In genomic region chr7:88395720-88396119, GRCh38 we compare ENCODE assay signal across 16 cellular contexts.
"Had no signal": no experiment of that assay in that cellular context is flagged by ENCODE, and none has a peak within 500 bp of the region (broad histone marks: within the 10 kb centered on the region; RNA-seq: fewer than 3 reads in every experiment).

No MANE protein-coding gene starts in this region.

- H3K4me1 Mint-ChIP-seq: activated naive CD4-positive, alpha-beta T cell treated with anti-CD3 and anti-CD28 coated beads, Interleukin-2, amount 50 U/mL, for 24 hours; neural progenitor cell had no signal

- H3K27me3 ChIP-seq: body of pancreas, gastroesophageal sphincter, neural progenitor cell, testis had no signal

- H3K27ac ChIP-seq: body of pancreas, epithelial cell of prostate, gastroesophageal sphincter, neural progenitor cell, parathyroid adenoma, testis had no signal

- ATAC-seq: body of pancreas, gastroesophageal sphincter, left ventricle myocardium superior had no signal

- H3K9me3 Mint-ChIP-seq: activated B cell treated with CpG ODN at 0.5 μM for 24 hours; activated CD4-positive, alpha-beta T cell treated with anti-CD3 and anti-CD28 coated beads, Interleukin-2, amount 10 ng/mL, durations not matched to agents 24 days and 14 days; activated naive CD4-positive, alpha-beta T cell treated with anti-CD3 and anti-CD28 coated beads, Interleukin-2, amount 50 U/mL, for 24 hours; neural progenitor cell; stimulated activated naive CD8-positive, alpha-beta T cell treated with anti-CD3 and anti-CD28 coated beads, Interleukin-15, amount 100 ng/mL, for 72 hours had no signal

- H3K4me3 Mint-ChIP-seq: activated B cell treated with CpG ODN at 0.5 μM for 24 hours; activated CD4-positive, alpha-beta T cell treated with anti-CD3 and anti-CD28 coated beads, Interleukin-2, amount 10 ng/mL, durations not matched to agents 24 days and 14 days; activated naive CD4-positive, alpha-beta T cell treated with anti-CD3 and anti-CD28 coated beads, Interleukin-2, amount 50 U/mL, for 24 hours; neural progenitor cell had no signal

- H3K4me3 ChIP-seq: body of pancreas, gastroesophageal sphincter, neural progenitor cell, testis had no signal

- H3K27me3 Mint-ChIP-seq: activated B cell treated with CpG ODN at 0.5 μM for 24 hours had no signal

- DNase-seq: activated B cell treated with CpG ODN at 0.5 μM for 24 hours; activated CD4-positive, alpha-beta T cell treated with anti-CD3 and anti-CD28 coated beads, Interleukin-2, amount 10 ng/mL, durations not matched to agents 24 days and 14 days; body of pancreas; central memory CD4-positive, alpha-beta T cell; cortex of kidney; effector memory CD4-positive, alpha-beta T cell; left ventricle myocardium superior; stimulated activated CD4-positive, alpha-beta T cell treated with anti-CD3 and anti-CD28 coated beads, Interleukin-4, amount 100 ng/mL, for 4 hours; stimulated activated naive CD8-positive, alpha-beta T cell treated with anti-CD3 and anti-CD28 coated beads, Interleukin-15, amount 100 ng/mL, for 72 hours; T1000; testis had no signal

- H3K27ac Mint-ChIP-seq: activated B cell treated with CpG ODN at 0.5 μM for 24 hours; activated CD4-positive, alpha-beta T cell treated with anti-CD3 and anti-CD28 coated beads, Interleukin-2, amount 10 ng/mL, durations not matched to agents 24 days and 14 days; neural progenitor cell had no signal

- H3K36me3 Mint-ChIP-seq: activated naive CD4-positive, alpha-beta T cell treated with anti-CD3 and anti-CD28 coated beads, Interleukin-2, amount 50 U/mL, for 24 hours; neural progenitor cell had no signal
